31 cellular contexts compared by ENCODE assay signal in genomic region chr11:130571519-130571918, GRCh38.
"Had no signal": no experiment of that assay in that cellular context is flagged by ENCODE, and none has a peak within 500 bp of the region (broad histone marks: within the 10 kb centered on the region; RNA-seq: fewer than 3 reads in every experiment).

No MANE protein-coding gene starts in this region.

- H3K27ac ChIP-seq: body of pancreas, breast epithelium, KMS-11, RWPE1, SJCRH30, SK-N-MC had no signal

- H3K4me2 ChIP-seq: KMS-11 had no signal

- H3K36me3 ChIP-seq: breast epithelium, SJCRH30 had no signal

- H3K4me3 ChIP-seq: body of pancreas, breast epithelium, SJCRH30, SK-N-MC had no signal

- H3K4me1 ChIP-seq: body of pancreas, breast epithelium, SJCRH30 had no signal

- DNase-seq: activated CD4-positive, alpha-beta T cell treated with anti-CD3 and anti-CD28 coated beads, Interleukin-2, amount 10 ng/mL, durations not matched to agents 24 days and 14 days; activated CD4-positive, alpha-beta T cell treated with anti-CD3 and anti-CD28 coated beads, Interleukin-2, amount 50 U/mL, for 4 hours; activated CD8-positive, alpha-beta T cell treated with anti-CD3 and anti-CD28 coated beads for 36 hours; activated effector memory CD4-positive, alpha-beta T cell treated with anti-CD3 and anti-CD28 coated beads, Interleukin-2, amount 50 U/mL, for 16 hours; activated naive CD4-positive, alpha-beta T cell; activated naive CD4-positive, alpha-beta T cell treated with anti-CD3 and anti-CD28 coated beads, Interleukin-2, amount 50 U/mL, for 16 hours; activated naive CD8-positive, alpha-beta T cell treated with anti-CD3 and anti-CD28 coated beads for 36 hours; activated T-cell treated with anti-CD3 and anti-CD28 coated beads, Interleukin-2, amount 50 U/mL, for 1 hour; activated T-cell treated with anti-CD3 and anti-CD28 coated beads, Interleukin-2, amount 50 U/mL, for 72 hours; amygdala; body of pancreas; MM.1S; NCI-H1105; NCI-H1417 treated with DMSO at 0.1 percent for 48 hours; NCI-H187 treated with DMSO at 0.1 percent for 48 hours; NCI-H2081; NCI-H2171 treated with DMSO at 0.1 percent for 48 hours; NCI-H2227 treated with DMSO at 0.1 percent for 48 hours; NCI-H446 treated with DMSO at 0.1 percent for 48 hours; NCI-H524; NCI-H69; NCI-H82; PC-3; SHP77; SJCRH30; T1000 had no signal

- H3K9ac ChIP-seq: KMS-11 had no signal

- H3K27me3 ChIP-seq: body of pancreas, breast epithelium, SJCRH30 had no signal

- ATAC-seq: activated CD8-positive, alpha-beta T cell treated with anti-CD3 and anti-CD28 coated beads for 36 hours; activated T-cell treated with anti-CD3 and anti-CD28 coated beads, Interleukin-2, amount 50 U/mL, for 72 hours; activated T-helper 17 cell treated with anti-CD3 and anti-CD28 coated beads, Interleukin-2, amount 50 U/mL, for 72 hours; body of pancreas; PC-3 had no signal

- H3K9me3 ChIP-seq: body of pancreas, breast epithelium, SJCRH30 had no signal
